6 cellular contexts compared by ENCODE assay signal in the genomic region with DNA sequence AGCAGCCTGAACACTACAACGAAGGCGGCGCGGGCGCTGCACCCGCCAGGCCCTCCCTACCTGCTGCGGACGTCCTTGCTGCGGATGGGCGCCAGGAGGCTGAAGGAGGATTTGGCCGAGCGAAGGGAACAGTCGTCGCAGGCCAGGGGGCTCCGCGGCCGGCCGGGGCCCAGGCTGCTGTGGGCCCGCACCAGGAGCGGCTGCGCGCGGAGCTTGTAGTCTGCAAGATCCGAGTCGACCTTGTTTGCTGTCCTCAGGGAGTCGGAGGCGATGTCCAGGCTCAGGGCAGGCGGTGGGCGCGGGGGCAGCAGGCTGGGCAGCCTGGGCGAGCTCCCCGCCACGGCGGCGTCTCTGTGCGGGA. TPM values are rescaled to one million over a fixed set of nuclear protein-coding genes. Genes with fewer than 3 reads are reported as not detected.
DNase-seq lines count a peak whose midpoint lies in the region; ATAC-seq and TF ChIP-seq lines count a peak whose summit lies in the region.

No MANE protein-coding gene starts in this region.

- H3K36me3 Mint-ChIP-seq in IgD-negative memory B cell, result no peaks in the 10 kb centered on the region

- no peak for TF ChIP-seq POLR2A in spleen (IDR thresholded peaks at IDR 0.05)

- H3K27ac ChIP-seq in spleen, result peak overlapping the region in 6 of 8 donors; percentile 69 to 89 (median 86)

- H3K4me3 ChIP-seq in GM06990 (replicated peaks; ENCODE audit: low read depth, low read length), result peak overlapping the region; percentile 79
- peak overlapping the region; percentile 66 to 99 (median 97) for H3K4me3 ChIP-seq in spleen

- peak overlapping the region; percentile 37 to 76 (median 43) for H3K27ac Mint-ChIP-seq in IgD-negative memory B cell

- H3K9me3 Mint-ChIP-seq in IgD-negative memory B cell, result no peaks in the 10 kb centered on the region

- ATAC-seq in esophagus mucosa (peak; percentile 9), GM21825 (IDR thresholded peaks at IDR 0.05; ENCODE audit: unreplicated experiment) (no peak), HG02642 (IDR thresholded peaks at IDR 0.05; ENCODE audit: poor library complexity, unreplicated experiment) (no peak)

- H3K27me3 Mint-ChIP-seq in IgD-negative memory B cell, result no peaks in the 10 kb centered on the region

- H3K4me1 Mint-ChIP-seq in IgD-negative memory B cell, result peaks cover 7 to 22% (median 17%) of the 10 kb centered on the region in 3 donors

- peak overlapping the region; percentile 81 to 95 (median 88) for H3K4me3 Mint-ChIP-seq in IgD-negative memory B cell

- H3K36me3 ChIP-seq in GM06990 (ENCODE audit: control insufficient read depth, insufficient read depth, low read length) (peaks cover 20% of the 10 kb centered on the region), spleen (peaks cover under 1 to 64% (median 35%) of the 10 kb centered on the region in 6 donors)

- TF ChIP-seq CTCF in GM06990 (IDR thresholded peaks at IDR 0.05; ENCODE audit: insufficient read depth, low read length, poor library complexity, severe bottlenecking) (no peak), spleen (IDR thresholded peaks at IDR 0.05 in 8 of 11, conservative IDR thresholded peaks at IDR 0.05 in 3 of 11) (no peak)

- H3K9me3 ChIP-seq in spleen, result no peaks in the 10 kb centered on the region

- WGBS in spleen, 5 donors, result 1 to 10% (median 2%) methylated on average over 10 to 36 of the region's 36 CpGs

- intact Hi-C loops in spleen (cut with DNase I; ENCODE audit: low total_unique reads), result no loop called here

- peaks cover 24 to 78% (median 61%) of the 10 kb centered on the region in 6 donors for H3K4me1 ChIP-seq in spleen

- peak; percentile 39 for DNase-seq in GM06990 (ENCODE audit: extremely low read depth, insufficient read length)
- no peak for DNase-seq in spleen

- H3K27me3 ChIP-seq in GM06990 (replicated peaks; ENCODE audit: control insufficient read depth, insufficient read depth, low read length) (no peaks in the 10 kb centered on the region), spleen (replicated peaks in 1 of 7) (peaks cover 0 to 7% (median 0%) of the 10 kb centered on the region in 7 donors)

RNA-seq across cellular contexts. Expression of a gene that starts 1.1 kb away (rescaled TPM):
- 6.9 TPM for polyA plus RNA-seq in IgD-negative memory B cell
- 5.7 TPM for total RNA-seq in esophagus mucosa
- 10 to 100 TPM; 13.1 to 25.3 (median 18.7) TPM for total RNA-seq in spleen
- 10 to 100 TPM in 2 of 3 donors, 1 to 10 TPM in 1; 7.8 to 20.3 (median 15.7) TPM for polyA plus RNA-seq in spleen

RNA-seq across cellular contexts. Expression of a gene that starts 28.1 kb away (rescaled TPM):
- polyA plus RNA-seq in IgD-negative memory B cell (35.0 TPM), spleen (10 to 100 TPM; 38.6 to 56.2 (median 48.1) TPM)
- total RNA-seq in esophagus mucosa (29.4 TPM), spleen (10 to 100 TPM; 36.8 to 55.1 (median 46.0) TPM)

RNA-seq across cellular contexts. Expression of a gene that starts 28.1 kb away (rescaled TPM):
- polyA plus RNA-seq in IgD-negative memory B cell (7.4 TPM), spleen (10 to 100 TPM; 45.6 to 78.5 (median 70.1) TPM)
- total RNA-seq in esophagus mucosa (22.8 TPM), spleen (10 to 100 TPM; 38.5 to 67.4 (median 58.7) TPM)

RNA-seq across cellular contexts. Expression of a gene that starts 38.6 kb away (rescaled TPM):
- polyA plus RNA-seq in IgD-negative memory B cell, result 3.8 TPM
- total RNA-seq in esophagus mucosa, result 3.7 TPM
- 10 to 100 TPM in 4 of 7 donors, 1 to 10 TPM in 3; 6.4 to 14.5 (median 10.3) TPM for total RNA-seq in spleen
- 10 to 100 TPM in 1 of 3 donors, 1 to 10 TPM in 2; 4.6 to 13.6 (median 9.4) TPM for polyA plus RNA-seq in spleen

RNA-seq across cellular contexts. Expression of a gene that starts 44.3 kb away (rescaled TPM):
- polyA plus RNA-seq in IgD-negative memory B cell (30.1 TPM), spleen (10 to 100 TPM; 35.0 to 58.9 (median 52.6) TPM)
- total RNA-seq in esophagus mucosa (32.0 TPM), spleen (10 to 100 TPM; 74.6 to 92.1 (median 87.8) TPM)
